In the genomic region with DNA sequence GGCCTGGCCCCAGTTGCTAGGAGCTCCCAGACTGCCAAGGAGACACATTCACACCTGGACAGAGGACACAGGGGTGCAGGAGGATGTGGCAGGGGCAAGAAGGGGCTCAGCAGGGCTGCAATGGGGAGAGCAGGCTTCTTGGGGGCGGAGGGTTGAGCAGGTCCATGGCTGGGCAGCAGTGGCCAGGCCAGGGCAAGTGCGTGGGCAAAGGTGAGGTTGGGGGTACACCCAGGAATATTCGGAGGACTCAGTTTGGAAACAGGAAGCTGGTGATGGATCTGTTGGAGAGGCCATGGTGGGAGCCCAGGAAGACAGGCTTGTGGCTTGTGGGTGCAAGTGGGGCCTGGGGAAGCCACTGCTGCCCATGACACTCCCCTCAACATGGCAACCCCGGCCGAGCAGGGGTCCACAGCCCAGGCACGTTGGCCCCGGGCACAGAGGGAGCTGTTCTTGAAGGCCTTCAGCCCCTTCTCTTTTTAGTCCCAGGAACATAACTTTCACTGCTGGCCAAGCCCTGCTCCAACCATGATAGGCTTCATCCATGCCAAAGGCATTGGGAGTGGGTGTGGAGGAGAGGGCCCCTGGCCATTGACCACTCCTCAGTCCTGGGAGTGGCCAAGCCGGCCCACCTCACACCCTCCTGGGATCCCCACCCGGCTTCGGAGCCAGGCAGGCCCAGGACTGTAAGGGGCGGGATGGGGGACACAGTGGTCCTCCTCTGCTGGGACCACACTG, we compare ENCODE assay signal across 14 cellular contexts. TPM values are rescaled to one million over a fixed set of nuclear protein-coding genes. Genes with fewer than 3 reads are reported as not detected.
A peak's percentile ranks its signal among the peaks of the same experiment; 100 is the strongest.
DNase-seq lines count a peak whose midpoint lies in the region; ATAC-seq and TF ChIP-seq lines count a peak whose summit lies in the region.
"Had no signal": no experiment of that assay in that cellular context is flagged by ENCODE, and none has a peak within 500 bp of the region (broad histone marks: within the 10 kb centered on the region; RNA-seq: fewer than 3 reads in every experiment).

No MANE protein-coding gene starts in this region.

- H3K36me3 Mint-ChIP-seq in activated naive CD4-positive, alpha-beta T cell treated with anti-CD3 and anti-CD28 coated beads, Interleukin-2, amount 50 U/mL, for 72 hours, result peaks cover 17 to 40% of the 10 kb centered on the region in 2 donors
- peaks cover 4% of the 10 kb centered on the region for H3K36me3 Mint-ChIP-seq in natural killer cell

- peak overlapping the region; percentile 37 for H3K4me3 Mint-ChIP-seq in natural killer cell
- H3K4me3 Mint-ChIP-seq: HFFc6, nephron had no signal

- H3K27me3 Mint-ChIP-seq in natural killer cell (ENCODE audit: low read depth in 2 of 2), result no peaks in the 10 kb centered on the region

- DNase-seq in stimulated activated CD4-positive, alpha-beta T cell treated with anti-CD3 and anti-CD28 coated beads, Interleukin-1b, Interleukin-23, amount 100 ng/mL, for 48 hours, result peak; percentile 3
- no peak for DNase-seq in stimulated activated CD4-positive, alpha-beta T cell treated with anti-CD3 and anti-CD28 coated beads, Interleukin-12 subunit alpha, Interleukin-12 subunit beta, amount 100 ng/mL, for 4 hours
- peak; percentile 2 to 54 for DNase-seq in activated naive CD4-positive, alpha-beta T cell treated with anti-CD3 and anti-CD28 coated beads, Interleukin-2, amount 50 U/mL, for 72 hours (ENCODE audit: low spot score in 2 of 2)
- DNase-seq in natural killer cell (no peak), ureter (ENCODE audit: low spot score) (peak; percentile 39), NCI-H69 (lab: John Stamatoyannopoulos, UW) (no peak)
- DNase-seq: brain microvascular endothelial cell, C1 segment of cervical spinal cord, HFFc6, NCI-H446 treated with DMSO at 0.1 percent for 48 hours, SHP77 treated with DMSO at 0.1 percent for 48 hours had no signal

- peaks cover 24 to 60% of the 10 kb centered on the region in 2 donors for H3K4me1 Mint-ChIP-seq in natural killer cell
- H3K4me1 Mint-ChIP-seq: nephron had no signal

- H3K9me3 Mint-ChIP-seq in activated naive CD4-positive, alpha-beta T cell treated with anti-CD3 and anti-CD28 coated beads, Interleukin-2, amount 50 U/mL, for 72 hours, result peaks cover 0 to 4% of the 10 kb centered on the region in 2 donors
- no peaks in the 10 kb centered on the region for H3K9me3 Mint-ChIP-seq in natural killer cell

- no peak for TF ChIP-seq CTCF in natural killer cell (IDR thresholded peaks at IDR 0.05)

- intact Hi-C loops in natural killer cell (cut with micrococcal nuclease), result no loop called here

- no peak for ATAC-seq in activated naive CD4-positive, alpha-beta T cell treated with anti-CD3 and anti-CD28 coated beads, Interleukin-2, amount 50 U/mL, for 72 hours
- ATAC-seq in natural killer cell, result no peak
- ATAC-seq in HG03159 (IDR thresholded peaks at IDR 0.05; ENCODE audit: unreplicated experiment), result no peak
- ATAC-seq in HG02852 (IDR thresholded peaks at IDR 0.05; ENCODE audit: unreplicated experiment), result no peak

- H3K27ac Mint-ChIP-seq in activated naive CD4-positive, alpha-beta T cell treated with anti-CD3 and anti-CD28 coated beads, Interleukin-2, amount 50 U/mL, for 72 hours, result peak overlapping the region; percentile 83 to 95
- peak overlapping the region; percentile 67 to 97 for H3K27ac Mint-ChIP-seq in natural killer cell
- H3K27ac Mint-ChIP-seq: HFFc6, nephron had no signal

RNA-seq across cellular contexts. Expression of gene TSPAN3, which starts 33.3 kb away (rescaled TPM):
- total RNA-seq in activated naive CD4-positive, alpha-beta T cell treated with anti-CD3 and anti-CD28 coated beads, Interleukin-2, amount 50 U/mL, for 72 hours, result 10 to 100 TPM in 1 of 2 donors, 1 to 10 TPM in 1; 6.9 to 27.1 TPM
- total RNA-seq in natural killer cell (10 to 100 TPM; 18.7 to 37.4 (median 29.9) TPM), ureter (166 TPM)

RNA-seq across cellular contexts. Expression of gene PSTPIP1, which starts 42.7 kb away (rescaled TPM):
- total RNA-seq in activated naive CD4-positive, alpha-beta T cell treated with anti-CD3 and anti-CD28 coated beads, Interleukin-2, amount 50 U/mL, for 72 hours, result 100 to 1,000 TPM in 1 of 2 donors, 10 to 100 TPM in 1; 95.5 to 149 TPM
- 100 to 1,000 TPM; 218 to 316 (median 228) TPM for total RNA-seq in natural killer cell
- total RNA-seq in ureter, result 12.3 TPM

Comparison
In these comparisons a context has a peak if more than half of its experiments do, and no peak if none do; other contexts are left out.
1. DNase-seq: peak in stimulated activated CD4-positive, alpha-beta T cell treated with anti-CD3 and anti-CD28 coated beads, Interleukin-1b, Interleukin-23, amount 100 ng/mL, for 48 hours (single experiment), activated naive CD4-positive, alpha-beta T cell treated with anti-CD3 and anti-CD28 coated beads, Interleukin-2, amount 50 U/mL, for 72 hours (2 of 2) and ureter (single experiment); none in stimulated activated CD4-positive, alpha-beta T cell treated with anti-CD3 and anti-CD28 coated beads, Interleukin-12 subunit alpha, Interleukin-12 subunit beta, amount 100 ng/mL, for 4 hours (single experiment), natural killer cell (single experiment) and NCI-H69 (single experiment).